ENCODE assay signal across 31 cellular contexts in the genomic region with DNA sequence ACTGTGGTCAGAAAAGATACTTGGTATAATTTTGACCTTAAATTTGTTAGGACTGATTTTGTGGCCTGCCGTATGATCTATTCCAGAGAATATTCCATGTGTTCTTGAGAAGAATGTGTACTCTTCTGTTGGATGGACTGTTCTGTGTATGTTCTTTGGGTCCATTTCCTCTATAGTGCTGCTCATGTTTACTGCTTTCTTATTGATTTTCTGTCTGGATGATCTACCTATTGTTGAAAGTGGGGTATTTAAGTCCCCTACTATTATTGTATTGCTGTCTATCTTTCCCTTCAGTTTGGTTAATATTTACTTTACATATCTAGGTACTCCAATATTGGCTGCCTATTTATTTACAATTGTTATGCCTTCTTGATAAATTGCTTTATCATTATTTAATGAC.
"Had no signal": no experiment of that assay in that cellular context is flagged by ENCODE, and none has a peak within 500 bp of the region (broad histone marks: within the 10 kb centered on the region; RNA-seq: fewer than 3 reads in every experiment).

No MANE protein-coding gene starts in this region.

- H3K36me3 ChIP-seq: ascending aorta had no signal

- H3K27me3 ChIP-seq: ascending aorta, dorsolateral prefrontal cortex had no signal

- ATAC-seq: activated CD4-positive, alpha-beta T cell treated with anti-CD3 and anti-CD28 coated beads for 36 hours; activated CD8-positive, alpha-beta memory T cell treated with anti-CD3 and anti-CD28 coated beads, Interleukin-2, amount 10 ng/mL, durations not matched to agents 7 days and 5 days; activated CD8-positive, alpha-beta T cell treated with anti-CD3 and anti-CD28 coated beads, Interleukin-2, amount 10 ng/mL, durations not matched to agents 7 days and 5 days; activated naive CD4-positive, alpha-beta T cell treated with anti-CD3 and anti-CD28 coated beads, Interleukin-2, amount 50 U/mL, for 72 hours; esophagus mucosa had no signal

- H3K27me3 Mint-ChIP-seq: activated CD4-positive, alpha-beta memory T cell treated with anti-CD3 and anti-CD28 coated beads for 36 hours; activated CD4-positive, alpha-beta T cell treated with anti-CD3 and anti-CD28 coated beads for 36 hours; activated CD4-positive, alpha-beta T cell treated with anti-CD3 and anti-CD28 coated beads, Interleukin-2, amount 10 ng/mL, durations not matched to agents 24 days and 14 days; activated CD8-positive, alpha-beta memory T cell treated with anti-CD3 and anti-CD28 coated beads, Interleukin-2, amount 10 ng/mL, durations not matched to agents 7 days and 5 days; activated naive CD4-positive, alpha-beta T cell treated with anti-CD3 and anti-CD28 coated beads, Interleukin-2, amount 10 ng/mL, durations not matched to agents 7 days and 5 days; activated naive CD8-positive, alpha-beta T cell treated with anti-CD3 and anti-CD28 coated beads, Interleukin-2, amount 10 ng/mL, durations not matched to agents 7 days and 5 days; central memory CD8-positive, alpha-beta T cell; dendritic cell treated with granulocyte-macrophage colony-stimulating factor and Interleukin-4, amounts not matched to agents 40 ng/mL and 50 ng/mL, for 4 days had no signal

- H3K27ac Mint-ChIP-seq: activated CD4-positive, alpha-beta memory T cell treated with anti-CD3 and anti-CD28 coated beads for 36 hours; activated CD4-positive, alpha-beta T cell treated with anti-CD3 and anti-CD28 coated beads for 36 hours; activated CD4-positive, alpha-beta T cell treated with anti-CD3 and anti-CD28 coated beads, Interleukin-2, amount 10 ng/mL, durations not matched to agents 24 days and 14 days; activated CD8-positive, alpha-beta memory T cell treated with anti-CD3 and anti-CD28 coated beads, Interleukin-2, amount 10 ng/mL, durations not matched to agents 7 days and 5 days; activated CD8-positive, alpha-beta T cell treated with anti-CD3 and anti-CD28 coated beads, Interleukin-2, amount 10 ng/mL, durations not matched to agents 7 days and 5 days; activated naive CD4-positive, alpha-beta T cell treated with anti-CD3 and anti-CD28 coated beads, Interleukin-2, amount 10 ng/mL, durations not matched to agents 7 days and 5 days; activated naive CD4-positive, alpha-beta T cell treated with anti-CD3 and anti-CD28 coated beads, Interleukin-2, amount 50 U/mL, for 72 hours; activated naive CD8-positive, alpha-beta T cell treated with anti-CD3 and anti-CD28 coated beads, Interleukin-2, amount 10 ng/mL, durations not matched to agents 7 days and 5 days; activated T-helper 1 cell treated with anti-CD3 and anti-CD28 coated beads, Interleukin-12 subunit alpha, Interleukin-12 subunit beta, Interleukin-2, Interleukin-4 antibody, amounts not matched to agents 30 ng/mL and 10 ng/mL and 1 ng/mL, durations not matched to agents 14 hours and 24 hours and 36 hours; activated T-helper 2 cell treated with anti-CD3 and anti-CD28 coated beads, Interferon-gamma antibody, Interleukin-2, Interleukin-4, amounts not matched to agents 10 μg/mL and 5 μg/mL and 100 μg/mL, durations not matched to agents 14 hours and 24 hours and 36 hours; brain; dendritic cell treated with granulocyte-macrophage colony-stimulating factor and Interleukin-4, amounts not matched to agents 40 ng/mL and 50 ng/mL, for 4 days; endodermal cell had no signal

- DNase-seq: activated CD4-positive, alpha-beta memory T cell treated with anti-CD3 and anti-CD28 coated beads for 36 hours; activated CD4-positive, alpha-beta T cell treated with anti-CD3 and anti-CD28 coated beads for 36 hours; activated CD4-positive, alpha-beta T cell treated with anti-CD3 and anti-CD28 coated beads, Interleukin-2, amount 10 ng/mL, durations not matched to agents 24 days and 14 days; activated CD4-positive, CD25-positive, alpha-beta regulatory T cell; activated CD4-positive, CD25-positive, alpha-beta regulatory T cell treated with anti-CD3 and anti-CD28 coated beads, Interleukin-2, amount 50 U/mL, for 72 hours; activated CD8-positive, alpha-beta memory T cell treated with anti-CD3 and anti-CD28 coated beads, Interleukin-2, amount 10 ng/mL, durations not matched to agents 7 days and 5 days; activated CD8-positive, alpha-beta memory T cell treated with anti-CD3 and anti-CD28 coated beads, Interleukin-2, amount 50 U/mL, for 4 hours; activated CD8-positive, alpha-beta T cell treated with anti-CD3 and anti-CD28 coated beads, Interleukin-2, amount 10 ng/mL, durations not matched to agents 7 days and 5 days; activated effector memory CD4-positive, alpha-beta T cell treated with anti-CD3 and anti-CD28 coated beads, Interleukin-2, amount 50 U/mL, for 16 hours; activated naive CD4-positive, alpha-beta T cell; activated naive CD4-positive, alpha-beta T cell treated with anti-CD3 and anti-CD28 coated beads, Interleukin-2, amount 10 ng/mL, durations not matched to agents 7 days and 5 days; activated naive CD8-positive, alpha-beta T cell treated with anti-CD3 and anti-CD28 coated beads, Interleukin-2, amount 10 ng/mL, durations not matched to agents 7 days and 5 days; activated T-cell treated with anti-CD3 and anti-CD28 coated beads, Interleukin-2, amount 50 U/mL, for 1 hour; activated T-cell treated with anti-CD3 and anti-CD28 coated beads, Interleukin-2, amount 50 U/mL, for 48 hours; dorsolateral prefrontal cortex; effector memory CD4-positive, alpha-beta T cell; endodermal cell; foreskin fibroblast; head of caudate nucleus; T-helper 2 cell had no signal

- H3K4me3 Mint-ChIP-seq: activated CD4-positive, alpha-beta memory T cell treated with anti-CD3 and anti-CD28 coated beads for 36 hours; activated CD4-positive, alpha-beta T cell treated with anti-CD3 and anti-CD28 coated beads for 36 hours; activated CD4-positive, alpha-beta T cell treated with anti-CD3 and anti-CD28 coated beads, Interleukin-2, amount 10 ng/mL, durations not matched to agents 24 days and 14 days; activated CD8-positive, alpha-beta memory T cell treated with anti-CD3 and anti-CD28 coated beads, Interleukin-2, amount 10 ng/mL, durations not matched to agents 7 days and 5 days; activated CD8-positive, alpha-beta T cell treated with anti-CD3 and anti-CD28 coated beads, Interleukin-2, amount 10 ng/mL, durations not matched to agents 7 days and 5 days; activated naive CD4-positive, alpha-beta T cell treated with anti-CD3 and anti-CD28 coated beads, Interleukin-2, amount 10 ng/mL, durations not matched to agents 7 days and 5 days; activated naive CD8-positive, alpha-beta T cell treated with anti-CD3 and anti-CD28 coated beads, Interleukin-2, amount 10 ng/mL, durations not matched to agents 7 days and 5 days; activated T-helper 1 cell treated with anti-CD3 and anti-CD28 coated beads, Interleukin-12 subunit alpha, Interleukin-12 subunit beta, Interleukin-2, Interleukin-4 antibody, amounts not matched to agents 30 ng/mL and 10 ng/mL and 1 ng/mL, durations not matched to agents 14 hours and 24 hours and 36 hours; brain; central memory CD8-positive, alpha-beta T cell; dendritic cell treated with granulocyte-macrophage colony-stimulating factor and Interleukin-4, amounts not matched to agents 40 ng/mL and 50 ng/mL, for 4 days; endodermal cell had no signal

- H3K9me3 Mint-ChIP-seq: activated CD4-positive, alpha-beta T cell treated with anti-CD3 and anti-CD28 coated beads, Interleukin-2, amount 10 ng/mL, durations not matched to agents 24 days and 14 days; activated T-helper 1 cell treated with anti-CD3 and anti-CD28 coated beads, Interleukin-12 subunit alpha, Interleukin-12 subunit beta, Interleukin-2, Interleukin-4 antibody, amounts not matched to agents 30 ng/mL and 10 ng/mL and 1 ng/mL, durations not matched to agents 14 hours and 24 hours and 36 hours had no signal

- H3K4me1 ChIP-seq: ascending aorta had no signal

- H3K4me1 Mint-ChIP-seq: activated CD4-positive, alpha-beta T cell treated with anti-CD3 and anti-CD28 coated beads for 36 hours; activated CD4-positive, alpha-beta T cell treated with anti-CD3 and anti-CD28 coated beads, Interleukin-2, amount 10 ng/mL, durations not matched to agents 24 days and 14 days; activated CD8-positive, alpha-beta memory T cell treated with anti-CD3 and anti-CD28 coated beads, Interleukin-2, amount 10 ng/mL, durations not matched to agents 7 days and 5 days; activated naive CD4-positive, alpha-beta T cell treated with anti-CD3 and anti-CD28 coated beads, Interleukin-2, amount 10 ng/mL, durations not matched to agents 7 days and 5 days; activated naive CD8-positive, alpha-beta T cell treated with anti-CD3 and anti-CD28 coated beads, Interleukin-2, amount 10 ng/mL, durations not matched to agents 7 days and 5 days; brain; central memory CD8-positive, alpha-beta T cell had no signal

- FAIRE-seq: bronchial epithelial cell, frontal cortex had no signal

- H3K4me3 ChIP-seq: ascending aorta, coronary artery, dorsolateral prefrontal cortex had no signal

- H3K36me3 Mint-ChIP-seq: activated CD8-positive, alpha-beta memory T cell treated with anti-CD3 and anti-CD28 coated beads, Interleukin-2, amount 10 ng/mL, durations not matched to agents 7 days and 5 days; activated naive CD4-positive, alpha-beta T cell treated with anti-CD3 and anti-CD28 coated beads, Interleukin-2, amount 10 ng/mL, durations not matched to agents 7 days and 5 days; activated naive CD8-positive, alpha-beta T cell treated with anti-CD3 and anti-CD28 coated beads, Interleukin-2, amount 10 ng/mL, durations not matched to agents 7 days and 5 days had no signal

- H3K27ac ChIP-seq: ascending aorta, coronary artery, dorsolateral prefrontal cortex had no signal
